17 cellular contexts compared by ENCODE assay signal in the genomic region with DNA sequence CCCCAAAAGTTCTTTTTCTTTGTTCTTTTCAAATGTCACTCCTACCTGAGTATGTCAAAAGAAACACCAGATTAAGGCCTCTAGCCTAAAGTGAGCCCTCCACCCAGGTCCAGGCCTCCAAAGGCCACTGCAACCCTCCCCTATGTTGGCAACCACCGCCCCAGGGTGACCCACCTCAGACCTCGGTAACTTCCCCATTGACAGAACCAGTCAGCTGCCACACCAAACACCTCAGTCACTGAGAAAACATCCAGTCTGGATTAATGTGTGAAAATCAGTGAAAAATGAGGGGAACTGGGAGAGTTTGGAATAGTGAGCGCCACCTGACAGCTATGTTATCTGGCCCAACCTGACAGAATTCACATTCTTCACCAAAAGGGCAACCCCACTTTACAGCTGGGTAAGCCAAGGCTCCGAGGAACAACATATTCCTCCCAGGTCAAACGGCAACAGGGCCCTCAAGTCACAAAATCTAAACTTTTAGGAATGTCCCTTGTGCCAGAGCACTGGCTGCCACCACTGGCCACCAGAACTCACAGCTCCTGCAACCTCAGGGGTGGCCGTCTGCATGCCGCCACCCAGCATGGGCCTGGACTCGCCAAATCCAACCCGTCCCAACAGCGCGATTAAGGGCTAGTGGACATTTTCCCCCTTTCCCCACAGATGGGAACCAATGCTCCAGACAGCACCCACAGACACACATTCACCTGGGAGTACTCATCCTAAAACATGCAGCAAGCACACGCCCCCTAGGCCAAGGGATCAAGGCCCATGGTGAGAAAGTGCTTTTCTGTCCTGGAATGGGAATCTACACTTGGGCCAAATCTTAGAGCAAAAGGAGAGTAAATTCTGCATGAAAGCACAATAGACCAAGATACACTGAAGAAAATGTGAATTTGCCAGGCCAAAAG. TPM values are rescaled to one million over a fixed set of nuclear protein-coding genes. Genes with fewer than 3 reads are reported as not detected.
DNase-seq lines count a peak whose midpoint lies in the region; ATAC-seq and TF ChIP-seq lines count a peak whose summit lies in the region.
"Had no signal": no experiment of that assay in that cellular context is flagged by ENCODE, and none has a peak within 500 bp of the region (broad histone marks: within the 10 kb centered on the region; RNA-seq: fewer than 3 reads in every experiment).

No MANE protein-coding gene starts in this region.

- no peaks in the 10 kb centered on the region for H3K9me3 ChIP-seq in CD4-positive, alpha-beta memory T cell (ENCODE audit: control insufficient read depth in 1 of 2, low read length in 2 of 2)
- H3K9me3 ChIP-seq in T-helper 17 cell (ENCODE audit: control insufficient read depth, low read length, poor library complexity, severe bottlenecking) (no peaks in the 10 kb centered on the region), osteoblast (ENCODE audit: low read depth, low read length) (no peaks in the 10 kb centered on the region), hepatocyte (ENCODE audit: low read depth) (no peaks in the 10 kb centered on the region)

- ATAC-seq in T-helper 17 cell = no peak
- ATAC-seq: PC-3 had no signal

- no peak overlapping the region for H2AFZ ChIP-seq in osteoblast (ENCODE audit: low read length)
- no peak overlapping the region for H2AFZ ChIP-seq in hepatocyte

- 98% methylated on average over 12 of the region's 12 CpGs for WGBS in hepatocyte (ENCODE audit: low lambda C conversion rate, missing lambda C conversion rate)

- H3K79me2 ChIP-seq in osteoblast (ENCODE audit: insufficient read depth, low read length) = peaks cover 71% of the 10 kb centered on the region
- peaks cover 73% of the 10 kb centered on the region for H3K79me2 ChIP-seq in hepatocyte

- no peak overlapping the region for H3K27ac ChIP-seq in CD4-positive, alpha-beta memory T cell (ENCODE audit: low read depth, low read length)
- H3K27ac ChIP-seq in osteoblast (ENCODE audit: low read depth, low read length) (no peak overlapping the region), hepatocyte (no peak overlapping the region)

- peak overlapping the region in 4 of 7 donors; percentile 5 to 77 (median 47) for H3K27ac Mint-ChIP-seq in CD4-positive, alpha-beta memory T cell
- H3K27ac Mint-ChIP-seq in T-helper 17 cell = no peak overlapping the region

- no peaks in the 10 kb centered on the region for H3K9me3 Mint-ChIP-seq in CD4-positive, alpha-beta memory T cell

- CTCF ChIA-PET in CD4-positive, alpha-beta memory T cell (lab: Charles Lee; ENCODE audit: partially characterized antibody) = interaction anchor here (1.1 kb wide), 1 partner anchor 50 kb away, joined by 4 read pairs; no protein-coding TSS in a partner anchor

- H3K4me2 ChIP-seq in osteoblast (ENCODE audit: insufficient read depth, low read length) (no peak overlapping the region), hepatocyte (no peak overlapping the region)

- peaks cover 45% of the 10 kb centered on the region for H4K20me1 ChIP-seq in osteoblast (ENCODE audit: insufficient read depth, low read length)
- H4K20me1 ChIP-seq in hepatocyte (ENCODE audit: insufficient read depth, poor library complexity, severe bottlenecking) = peaks cover 68% of the 10 kb centered on the region

- no peaks in the 10 kb centered on the region for H3K9me2 ChIP-seq in hepatocyte (replicated peaks; ENCODE audit: insufficient read depth)

- DNase-seq in CD4-positive, alpha-beta memory T cell = no peak
- DNase-seq in H7 = peak; percentile 52
- DNase-seq in T-helper 17 cell = no peak
- DNase-seq in osteoblast (ENCODE audit: insufficient read length, low spot score, missing footprints) = peak; percentile 73
- DNase-seq in head of caudate nucleus = no peak
- DNase-seq in HuH-7 (ENCODE audit: low spot score) = no peak
- DNase-seq in hepatocyte (ENCODE audit: low spot score) = no peak
- DNase-seq in SKM-1 (lab: John Stamatoyannopoulos, UW; ENCODE audit: unreplicated experiment) = no peak
- DNase-seq: DMS 273 treated with DMSO at 0.1 percent for 48 hours, GF-D8, GOT3, Karpas-422, NCI-H1930, NCI-H2171, NCI-H446, NCI-H774, PC-3 had no signal

- peaks cover 39% of the 10 kb centered on the region for H3K4me1 ChIP-seq in CD4-positive, alpha-beta memory T cell (ENCODE audit: insufficient read depth, low read length)
- no peaks in the 10 kb centered on the region for H3K4me1 ChIP-seq in osteoblast (ENCODE audit: insufficient read depth, low read length)
- peaks cover 19% of the 10 kb centered on the region for H3K4me1 ChIP-seq in hepatocyte (ENCODE audit: insufficient read depth)

- H3K4me3 ChIP-seq in CD4-positive, alpha-beta memory T cell (ENCODE audit: low read length in 2 of 2) = no peak overlapping the region
- H3K4me3 ChIP-seq in H7 (ENCODE audit: insufficient read depth, low read depth, low read length) (no peak overlapping the region), osteoblast (ENCODE audit: insufficient read depth, low read length) (no peak overlapping the region), hepatocyte (no peak overlapping the region)

- H3K4me1 Mint-ChIP-seq in CD4-positive, alpha-beta memory T cell = peaks cover 31 to 70% (median 51%) of the 10 kb centered on the region in 4 donors
- peaks cover 34% of the 10 kb centered on the region for H3K4me1 Mint-ChIP-seq in T-helper 17 cell

- POLR2A ChIA-PET in CD4-positive, alpha-beta memory T cell (lab: Charles Lee; ENCODE audit: partially characterized antibody) = interaction anchor here (1.0 kb wide), 1 partner anchor 63 kb away, joined by 3 read pairs; no protein-coding TSS in a partner anchor

- H3K27me3 Mint-ChIP-seq in CD4-positive, alpha-beta memory T cell = no peaks in the 10 kb centered on the region
- no peaks in the 10 kb centered on the region for H3K27me3 Mint-ChIP-seq in T-helper 17 cell

- intact Hi-C loops in CD4-positive, alpha-beta memory T cell (cut with micrococcal nuclease) = loop anchor here (10.0 kb wide), 1 partner anchor 324 kb away; a partner anchor contains a TSS
- intact Hi-C loops in head of caudate nucleus (cut with DNase I) = loop anchor here (10.0 kb wide), 1 partner anchor 324 kb away; a partner anchor contains a TSS

- H3K4me3 Mint-ChIP-seq in CD4-positive, alpha-beta memory T cell = peak overlapping the region in 3 of 8 donors; percentile 4 to 52 (median 31)
- H3K4me3 Mint-ChIP-seq in T-helper 17 cell = peak overlapping the region; percentile 19

- no peaks in the 10 kb centered on the region for H3K27me3 ChIP-seq in CD4-positive, alpha-beta memory T cell (ENCODE audit: insufficient read depth, low read length)
- no peaks in the 10 kb centered on the region for H3K27me3 ChIP-seq in H7 (ENCODE audit: control insufficient read depth, insufficient read depth, low read length)
- no peaks in the 10 kb centered on the region for H3K27me3 ChIP-seq in osteoblast (ENCODE audit: insufficient read depth, low read length)
- H3K27me3 ChIP-seq in hepatocyte = no peaks in the 10 kb centered on the region

- peaks cover 0 to 12% of the 10 kb centered on the region in 2 donors for H3K36me3 Mint-ChIP-seq in CD4-positive, alpha-beta memory T cell
- no peaks in the 10 kb centered on the region for H3K36me3 Mint-ChIP-seq in T-helper 17 cell (ENCODE audit: low read depth)

- no peaks in the 10 kb centered on the region for H3K36me3 ChIP-seq in CD4-positive, alpha-beta memory T cell (ENCODE audit: insufficient read depth, low read length)
- H3K36me3 ChIP-seq in H7 (replicated peaks; ENCODE audit: control insufficient read depth, insufficient read depth, low read length) (no peaks in the 10 kb centered on the region; the same call in none of the 2 replicates), osteoblast (ENCODE audit: insufficient read depth, low read length) (no peaks in the 10 kb centered on the region), hepatocyte (replicated peaks; ENCODE audit: insufficient read depth, low read depth) (no peaks in the 10 kb centered on the region)

- TF ChIP-seq CTCF in osteoblast (IDR thresholded peaks at IDR 0.05; ENCODE audit: extremely low read depth, low read depth, low read length) = no peak
- TF ChIP-seq CTCF in hepatocyte (IDR thresholded peaks at IDR 0.05; ENCODE audit: poor library complexity) = no peak

RNA-seq across cellular contexts. Expression of a gene that starts 4.8 kb away (rescaled TPM):
- 10 to 100 TPM; 32.7 to 33.1 TPM for total RNA-seq in CD4-positive, alpha-beta memory T cell
- 1 to 10 TPM in 1 of 2 donors, under 1 TPM in 1; 0.54 to 2.3 TPM for polyA plus RNA-seq in CD4-positive, alpha-beta memory T cell
- 5.2 and 8.0 TPM in 2 replicates for total RNA-seq in H7 (2014; rRNA removed; shearing (Covaris generic))
- 10 to 100 TPM; 17.8 to 19.5 TPM for total RNA-seq in T-helper 17 cell
- total RNA-seq in osteoblast = 4.3 and 4.7 TPM in 2 replicates
- total RNA-seq in hepatocyte = 6.6 and 7.5 TPM in 2 replicates
- 2.9 and 3.3 TPM in 2 replicates for polyA plus RNA-seq in hepatocyte

Comparison
In these comparisons a context has a peak if more than half of its experiments do, and no peak if none do; other contexts are left out.
1. DNase-seq: peak in H7 (single experiment) and osteoblast (single experiment); none in CD4-positive, alpha-beta memory T cell (0 of 5), T-helper 17 cell (0 of 3), head of caudate nucleus (0 of 42), HuH-7 (single experiment), hepatocyte (single experiment) and SKM-1 (single experiment).